12 cellular contexts compared by ENCODE assay signal in the genomic region with DNA sequence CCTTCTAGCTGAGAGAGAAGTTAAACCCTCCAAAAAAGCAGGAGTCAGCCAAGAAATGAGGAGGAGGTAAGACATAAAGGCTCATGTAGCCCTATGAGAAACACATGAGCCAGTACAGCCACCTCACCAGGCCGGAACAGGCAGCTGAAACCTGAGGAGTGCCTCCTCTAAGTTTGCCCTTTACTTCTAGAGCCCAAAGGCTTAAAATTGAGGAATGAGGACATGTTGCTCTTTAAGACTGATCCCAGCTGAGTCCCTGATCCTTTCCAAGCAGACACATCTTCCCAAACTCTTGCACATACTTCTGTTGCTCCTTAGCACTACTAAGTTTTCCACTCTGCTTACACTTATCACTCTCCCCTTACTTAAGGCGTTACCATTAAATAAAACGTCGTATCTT.
DNase-seq lines count a peak whose midpoint lies in the region; ATAC-seq, FAIRE-seq and TF ChIP-seq lines count a peak whose summit lies in the region.
"Had no signal": no experiment of that assay in that cellular context is flagged by ENCODE, and none has a peak within 500 bp of the region (broad histone marks: within the 10 kb centered on the region; RNA-seq: fewer than 3 reads in every experiment).

No MANE protein-coding gene starts in this region.

- no peaks in the 10 kb centered on the region; the same call in 1 of the 2 replicates for H3K9me3 ChIP-seq in PC-9 (ENCODE audit: insufficient read depth, low read depth)
- no peaks in the 10 kb centered on the region for H3K9me3 ChIP-seq in endothelial cell of umbilical vein (replicated peaks; ENCODE audit: control insufficient read depth, insufficient read depth, low read length)
- H3K9me3 ChIP-seq in mesenchymal stem cell (ENCODE audit: control insufficient read depth, low read length), result no peaks in the 10 kb centered on the region
- no peaks in the 10 kb centered on the region for H3K9me3 ChIP-seq in tibial artery
- peaks cover 0 to 10% of the 10 kb centered on the region in 2 donors for H3K9me3 ChIP-seq in neuronal stem cell (replicated peaks in 1 of 2; ENCODE audit: control insufficient read depth in 2 of 2, insufficient read depth in 1 of 2, low read depth in 1 of 2, low read length in 2 of 2)

- H3K79me1 ChIP-seq in mesenchymal stem cell (replicated peaks; ENCODE audit: low read length, poor library complexity, severe bottlenecking) (no peaks in the 10 kb centered on the region), neuronal stem cell (ENCODE audit: low read depth, low read length) (no peaks in the 10 kb centered on the region)

- H3K4me3 ChIP-seq in PC-9, result no peak overlapping the region
- H3K4me3 ChIP-seq in endothelial cell of umbilical vein (replicated peaks in 1 of 3; ENCODE audit: insufficient read depth in 1 of 3, low read depth in 1 of 3, low read length in 3 of 3), result no peak overlapping the region
- no peak overlapping the region for H3K4me3 ChIP-seq in mesenchymal stem cell (ENCODE audit: insufficient read depth in 1 of 2, low read depth in 1 of 2, low read length in 2 of 2)
- H3K4me3 ChIP-seq in tibial artery, result no peak overlapping the region
- H3K4me3 ChIP-seq in neuronal stem cell (ENCODE audit: low read length in 2 of 2), result no peak overlapping the region

- H4K8ac ChIP-seq in mesenchymal stem cell (ENCODE audit: low read length) (peak overlapping the region; percentile 21), neuronal stem cell (ENCODE audit: low read depth, low read length) (no peak overlapping the region)

- TF ChIP-seq POLR2A in endothelial cell of umbilical vein (IDR thresholded peaks at IDR 0.05; ENCODE audit: low read depth, low read length), result no peak

- H3K36me3 ChIP-seq in PC-9 (ENCODE audit: low read depth), result peaks cover 67% of the 10 kb centered on the region
- peaks cover 14 to 19% of the 10 kb centered on the region in 2 experiments for H3K36me3 ChIP-seq in endothelial cell of umbilical vein (ENCODE audit: control insufficient read depth in 2 of 2, extremely low read depth in 1 of 2, insufficient read depth in 2 of 2, low read length in 2 of 2)
- peaks cover 11 to 41% of the 10 kb centered on the region in 2 experiments for H3K36me3 ChIP-seq in mesenchymal stem cell (ENCODE audit: control insufficient read depth in 1 of 2, insufficient read depth in 2 of 2, low read depth in 1 of 2, low read length in 2 of 2)
- peaks cover 13 to 24% (median 20%) of the 10 kb centered on the region in 3 donors for H3K36me3 ChIP-seq in tibial artery
- H3K36me3 ChIP-seq in neuronal stem cell (replicated peaks in 1 of 2; ENCODE audit: control insufficient read depth in 2 of 2, insufficient read depth in 2 of 2, low read length in 2 of 2), result peaks cover 7 to 100% of the 10 kb centered on the region in 2 donors

- H3K9me2 ChIP-seq in PC-9 (ENCODE audit: insufficient read depth), result no peaks in the 10 kb centered on the region

- 61% methylated on average over 1 of the region's 4 CpGs for WGBS in mesenchymal stem cell
- 100% methylated on average over 3 of the region's 4 CpGs; no CpG with 5 or more reads in 1 of the 2 donors for WGBS in neuronal stem cell (ENCODE audit: extremely low coverage in 2 of 2, insufficient read length in 2 of 2, insufficient replicate concordance in 1 of 2), 2 donors

- DNase-seq in PC-9, result no peak
- DNase-seq in endothelial cell of umbilical vein (ENCODE audit: low read depth, low spot score), result no peak
- DNase-seq in mesenchymal stem cell, result no peak
- no peak for DNase-seq in tibial artery
- DNase-seq in NCI-H524 (lab: John Stamatoyannopoulos, UW), result no peak
- DNase-seq in neuronal stem cell (ENCODE audit: low spot score), result no peak
- DNase-seq in DMS153 treated with DMSO at 0.1 percent for 48 hours (lab: John Stamatoyannopoulos, UW; ENCODE audit: unreplicated experiment), result no peak
- DNase-seq: DMS153; naive B cell; NCI-H446; stimulated activated CD4-positive, alpha-beta T cell treated with anti-CD3 and anti-CD28 coated beads, Interleukin-15, amount 100 ng/mL, for 24 hours had no signal

- no TSS peak for BruUV-seq in PC-9 (replicated peaks; lab: Mats Ljungman, UMichigan)
- no TSS peak for BruUV-seq in endothelial cell of umbilical vein (replicated peaks; lab: Mats Ljungman, UMichigan)

- H3K79me2 ChIP-seq in PC-9 (ENCODE audit: low read depth) (peaks cover 46% of the 10 kb centered on the region), endothelial cell of umbilical vein (ENCODE audit: control insufficient read depth, insufficient read depth, low read length) (peaks cover 67% of the 10 kb centered on the region)

- intact Hi-C loops in PC-9 (cut with micrococcal nuclease; ENCODE audit: unreplicated experiment), result no loop called here
- intact Hi-C loops in endothelial cell of umbilical vein (cut with micrococcal nuclease), result no loop called here
- intact Hi-C loops in tibial artery (cut with DNase I; ENCODE audit: low total_unique reads), result no loop called here

- H3K4me2 ChIP-seq in PC-9 (0 out of 2 replicates have a peak overlapping the region, but pooled peaks have one; percentile 13), endothelial cell of umbilical vein (ENCODE audit: insufficient read depth, low read length) (no peak overlapping the region), mesenchymal stem cell (ENCODE audit: low read length, poor library complexity, severe bottlenecking) (peak overlapping the region; percentile 54), neuronal stem cell (ENCODE audit: insufficient read depth, low read length, poor library complexity, severe bottlenecking) (no peak overlapping the region)

- H3K9me1 ChIP-seq in endothelial cell of umbilical vein (replicated peaks; ENCODE audit: control insufficient read depth, extremely low read depth, insufficient read depth, low read length), result no peaks in the 10 kb centered on the region

- H3F3A ChIP-seq in PC-9 (ENCODE audit: insufficient read depth, low read depth), result no peaks in the 10 kb centered on the region; the same call in 1 of the 2 replicates

- POLR2A ChIA-PET in PC-9 (lab: Charles Lee; ENCODE audit: unreplicated experiment), result interaction anchor here (0.5 kb wide), 1 partner anchor 8 kb away, joined by 6 read pairs; no protein-coding TSS in a partner anchor
- POLR2A ChIA-PET in endothelial cell of umbilical vein (lab: Charles Lee), result no interaction called here

- H2AK5ac ChIP-seq in mesenchymal stem cell (ENCODE audit: low read length, severe bottlenecking) (peak overlapping the region; percentile 74), neuronal stem cell (ENCODE audit: low read depth, low read length) (no peak overlapping the region)

- H3K9ac ChIP-seq in endothelial cell of umbilical vein (replicated peaks; ENCODE audit: extremely low read depth, insufficient read depth, low read length), result no peak overlapping the region
- H3K9ac ChIP-seq in mesenchymal stem cell (ENCODE audit: low read length), result no peak overlapping the region
- no peak overlapping the region for H3K9ac ChIP-seq in neuronal stem cell (ENCODE audit: low read depth, low read length, poor library complexity)

- TF ChIP-seq CTCF in PC-9 (conservative IDR thresholded peaks at IDR 0.05) (no peak), endothelial cell of umbilical vein (IDR thresholded peaks at IDR 0.05; ENCODE audit: extremely low read depth in 1 of 2, insufficient read depth in 1 of 2, low read depth in 1 of 2, low read length in 2 of 2) (no peak), tibial artery (IDR thresholded peaks at IDR 0.05) (no peak)

- H2AFZ ChIP-seq in PC-9 (no peak overlapping the region), endothelial cell of umbilical vein (ENCODE audit: low read depth, low read length) (no peak overlapping the region), mesenchymal stem cell (ENCODE audit: low read depth, low read length) (no peak overlapping the region), neuronal stem cell (ENCODE audit: low read length) (no peak overlapping the region)

- CTCF ChIA-PET in PC-9 (lab: Charles Lee) (no interaction called here), endothelial cell of umbilical vein (lab: Charles Lee) (no interaction called here)

- no peak for ATAC-seq in GM21737 (IDR thresholded peaks at IDR 0.05; ENCODE audit: unreplicated experiment)

- H2BK5ac ChIP-seq in mesenchymal stem cell (ENCODE audit: low read depth, low read length, poor library complexity, severe bottlenecking) (no peak overlapping the region), neuronal stem cell (ENCODE audit: low read length) (no peak overlapping the region)

- H3K18ac ChIP-seq in mesenchymal stem cell (ENCODE audit: low read depth in 1 of 2, low read length in 2 of 2), result peak overlapping the region; percentile 11 to 78
- no peak overlapping the region for H3K18ac ChIP-seq in neuronal stem cell (ENCODE audit: low read length)

- dilution Hi-C loops in endothelial cell of umbilical vein (cut with MboI; ENCODE audit: extremely low pct_ligation_motif_present, low sequenced_read_pairs), result no loop called here

- H3K23ac ChIP-seq in mesenchymal stem cell (ENCODE audit: low read length in 2 of 2) (no peak overlapping the region), neuronal stem cell (ENCODE audit: low read depth, low read length, poor library complexity) (no peak overlapping the region)

- H3K27ac ChIP-seq in PC-9 (no peak overlapping the region; the same call in 1 of the 2 replicates), endothelial cell of umbilical vein (ENCODE audit: insufficient read depth, low read depth, low read length) (peak overlapping the region; percentile 12), mesenchymal stem cell (ENCODE audit: low read length, poor library complexity, severe bottlenecking) (peak overlapping the region; percentile 92), tibial artery (peak overlapping the region; percentile 56), neuronal stem cell (replicated peaks; ENCODE audit: low read length) (no peak overlapping the region)

- FAIRE-seq in endothelial cell of umbilical vein (lab: Jason Lieb, UNC), result no peak

- H3K4me1 ChIP-seq in PC-9 (replicated peaks; ENCODE audit: insufficient read depth), result peaks cover 60% of the 10 kb centered on the region
- H3K4me1 ChIP-seq in endothelial cell of umbilical vein (ENCODE audit: control insufficient read depth, extremely low read depth, insufficient read depth, low read length), result peaks cover 47% of the 10 kb centered on the region
- peaks cover 15% of the 10 kb centered on the region for H3K4me1 ChIP-seq in mesenchymal stem cell (ENCODE audit: control insufficient read depth, insufficient read depth, low read depth, low read length)
- peaks cover 0 to 85% (median 34%) of the 10 kb centered on the region in 4 donors for H3K4me1 ChIP-seq in tibial artery
- peaks cover 2 to 3% of the 10 kb centered on the region in 2 donors for H3K4me1 ChIP-seq in neuronal stem cell (ENCODE audit: control insufficient read depth in 2 of 2, insufficient read depth in 1 of 2, low read depth in 1 of 2, low read length in 2 of 2)

- H2BK120ac ChIP-seq in mesenchymal stem cell (ENCODE audit: low read depth, low read length), result no peak overlapping the region
- H2BK120ac ChIP-seq in neuronal stem cell (ENCODE audit: low read depth, low read length), result no peak overlapping the region

- H4K91ac ChIP-seq in mesenchymal stem cell (ENCODE audit: low read length), result no peak overlapping the region
- H4K91ac ChIP-seq in neuronal stem cell (ENCODE audit: low read depth, low read length, poor library complexity), result no peak overlapping the region

- H2BK15ac ChIP-seq in mesenchymal stem cell (ENCODE audit: low read depth, poor library complexity, severe bottlenecking) (no peak overlapping the region), neuronal stem cell (ENCODE audit: low read length) (no peak overlapping the region)

- H4K20me1 ChIP-seq in PC-9 (ENCODE audit: insufficient read depth) (no peaks in the 10 kb centered on the region), endothelial cell of umbilical vein (replicated peaks; ENCODE audit: control insufficient read depth, extremely low read depth, insufficient read depth, low read length) (no peaks in the 10 kb centered on the region)

- no peaks in the 10 kb centered on the region for H3K27me3 ChIP-seq in PC-9 (ENCODE audit: insufficient read depth, low read depth)
- no peaks in the 10 kb centered on the region for H3K27me3 ChIP-seq in endothelial cell of umbilical vein (ENCODE audit: control insufficient read depth in 2 of 2, insufficient read depth in 2 of 2, low read length in 2 of 2)
- H3K27me3 ChIP-seq in mesenchymal stem cell (ENCODE audit: control insufficient read depth in 1 of 2, insufficient read depth in 1 of 2, low read length in 2 of 2), result no peaks in the 10 kb centered on the region
- no peaks in the 10 kb centered on the region for H3K27me3 ChIP-seq in tibial artery
- H3K27me3 ChIP-seq in neuronal stem cell (ENCODE audit: control insufficient read depth in 3 of 3, insufficient read depth in 3 of 3, low read depth in 1 of 3, low read length in 3 of 3), result no peaks in the 10 kb centered on the region

- H2BK12ac ChIP-seq in mesenchymal stem cell (ENCODE audit: low read length in 2 of 2) (peak overlapping the region in 1 of 2 experiments; percentile 31), neuronal stem cell (ENCODE audit: low read length) (no peak overlapping the region)

- H3K4ac ChIP-seq in mesenchymal stem cell (ENCODE audit: low read depth in 1 of 2, low read length in 2 of 2) (peak overlapping the region in 1 of 2 experiments; percentile 73), neuronal stem cell (ENCODE audit: low read length) (no peak overlapping the region)

- H3K14ac ChIP-seq in mesenchymal stem cell (ENCODE audit: low read length in 2 of 2) (peak overlapping the region in 1 of 2 experiments; percentile 75), neuronal stem cell (ENCODE audit: low read length) (no peak overlapping the region)

Comparison
In these comparisons a context has a peak if more than half of its experiments do, and no peak if none do; other contexts are left out.
1. H3K27ac ChIP-seq: peak in endothelial cell of umbilical vein (single experiment), mesenchymal stem cell (single experiment) and tibial artery (2 of 2); none in PC-9 (single experiment) and neuronal stem cell (single experiment).
2. H3K4me2 ChIP-seq: peak in PC-9 (single experiment) and mesenchymal stem cell (single experiment); none in endothelial cell of umbilical vein (single experiment) and neuronal stem cell (single experiment).